In genomic region chr14:99001241-99001640, GRCh38 we compare ENCODE assay signal across 16 cellular contexts.
A peak's percentile ranks its signal among the peaks of the same experiment; 100 is the strongest.
DNase-seq lines count a peak whose midpoint lies in the region; ATAC-seq and TF ChIP-seq lines count a peak whose summit lies in the region.
"Had no signal": no experiment of that assay in that cellular context is flagged by ENCODE, and none has a peak within 500 bp of the region (broad histone marks: within the 10 kb centered on the region; RNA-seq: fewer than 3 reads in every experiment).

No MANE protein-coding gene starts in this region.

- H3K23ac ChIP-seq in neuronal stem cell (ENCODE audit: low read depth, low read length, poor library complexity) = no peak overlapping the region

- no peak overlapping the region for H3K4ac ChIP-seq in neuronal stem cell (ENCODE audit: low read length)

- no peak overlapping the region for H4K8ac ChIP-seq in neuronal stem cell (ENCODE audit: low read depth, low read length)

- POLR2A ChIA-PET in activated CD4-positive, alpha-beta T cell treated with anti-CD3 and anti-CD28 coated beads for 36 hours (lab: Charles Lee) = no interaction called here

- H3K27me3 ChIP-seq in neuronal stem cell (ENCODE audit: control insufficient read depth in 3 of 3, insufficient read depth in 3 of 3, low read depth in 1 of 3, low read length in 3 of 3) = no peaks in the 10 kb centered on the region

- H3K4me1 Mint-ChIP-seq in activated T-cell treated with anti-CD3 and anti-CD28 coated beads, Interleukin-2, amount 50 U/mL, for 4 hours (ENCODE audit: low read depth) = no peaks in the 10 kb centered on the region
- peaks cover 4% of the 10 kb centered on the region for H3K4me1 Mint-ChIP-seq in activated CD4-positive, alpha-beta T cell treated with anti-CD3 and anti-CD28 coated beads for 36 hours
- H3K4me1 Mint-ChIP-seq: B cell had no signal

- H3K36me3 ChIP-seq in neuronal stem cell (replicated peaks in 1 of 2; ENCODE audit: control insufficient read depth in 2 of 2, insufficient read depth in 2 of 2, low read length in 2 of 2) = no peaks in the 10 kb centered on the region

- H3K27ac ChIP-seq in coronary artery = no peak overlapping the region
- no peak overlapping the region for H3K27ac ChIP-seq in neuronal stem cell (replicated peaks; ENCODE audit: low read length)

- H3K9me3 ChIP-seq in neuronal stem cell (replicated peaks in 1 of 2; ENCODE audit: control insufficient read depth in 2 of 2, insufficient read depth in 1 of 2, low read depth in 1 of 2, low read length in 2 of 2) = no peaks in the 10 kb centered on the region

- H3K18ac ChIP-seq in neuronal stem cell (ENCODE audit: low read length) = no peak overlapping the region

- no peak overlapping the region for H2AK5ac ChIP-seq in neuronal stem cell (ENCODE audit: low read depth, low read length)

- ATAC-seq in activated T-cell treated with anti-CD3 and anti-CD28 coated beads, Interleukin-2, amount 50 U/mL, for 4 hours = no peak
- ATAC-seq in activated CD4-positive, alpha-beta T cell treated with anti-CD3 and anti-CD28 coated beads for 36 hours = no peak
- ATAC-seq: GM12878, GM23338 had no signal

- no peaks in the 10 kb centered on the region for H3K9me3 Mint-ChIP-seq in activated T-cell treated with anti-CD3 and anti-CD28 coated beads, Interleukin-2, amount 50 U/mL, for 4 hours
- no peaks in the 10 kb centered on the region for H3K9me3 Mint-ChIP-seq in activated CD4-positive, alpha-beta T cell treated with anti-CD3 and anti-CD28 coated beads for 36 hours (ENCODE audit: low read depth)
- H3K9me3 Mint-ChIP-seq: CD4-positive, alpha-beta T cell; GM23338; H9 had no signal

- H2AFZ ChIP-seq in neuronal stem cell (ENCODE audit: low read length) = peak overlapping the region; percentile 48
- H2AFZ ChIP-seq: GM23338 had no signal

- H2BK15ac ChIP-seq in neuronal stem cell (ENCODE audit: low read length) = no peak overlapping the region

- H3K27ac Mint-ChIP-seq in activated CD4-positive, alpha-beta T cell treated with anti-CD3 and anti-CD28 coated beads for 36 hours = no peak overlapping the region
- H3K27ac Mint-ChIP-seq: B cell; CD4-positive, alpha-beta T cell; GM23338 had no signal

- DNase-seq in Ammon's horn (ENCODE audit: low spot score) (peak; percentile 17), RPMI7951 (ENCODE audit: low read depth) (peak; percentile 78), coronary artery (ENCODE audit: low spot score) (peak; percentile 41), neuronal stem cell (ENCODE audit: low spot score) (no peak), UCSD-AML1 (lab: John Stamatoyannopoulos, UW; ENCODE audit: unreplicated experiment) (no peak)
- DNase-seq in activated T-cell treated with anti-CD3 and anti-CD28 coated beads, Interleukin-2, amount 50 U/mL, for 4 hours = no peak
- no peak for DNase-seq in activated CD4-positive, alpha-beta T cell treated with anti-CD3 and anti-CD28 coated beads for 36 hours
- DNase-seq: 8988T; ACHN; C1 segment of cervical spinal cord; CD4-positive, alpha-beta T cell; DMS79; H9 had no signal

- no peak overlapping the region for H2BK5ac ChIP-seq in neuronal stem cell (ENCODE audit: low read length)

- H3K4me2 ChIP-seq in neuronal stem cell (ENCODE audit: insufficient read depth, low read length, poor library complexity, severe bottlenecking) = no peak overlapping the region

- no peak overlapping the region for H4K91ac ChIP-seq in neuronal stem cell (ENCODE audit: low read depth, low read length, poor library complexity)

- no peak for TF ChIP-seq CTCF in coronary artery (IDR thresholded peaks at IDR 0.05)

- CTCF ChIA-PET in activated CD4-positive, alpha-beta T cell treated with anti-CD3 and anti-CD28 coated beads for 36 hours (lab: Charles Lee) = interaction anchor here (1.6 kb wide), 1 partner anchor 110 kb away, joined by 3 read pairs; no protein-coding TSS in a partner anchor

- intact Hi-C loops in activated CD4-positive, alpha-beta T cell treated with anti-CD3 and anti-CD28 coated beads for 36 hours (cut with DNase I, micrococcal nuclease) = no loop called here

- no peaks in the 10 kb centered on the region for H3K36me3 Mint-ChIP-seq in activated T-cell treated with anti-CD3 and anti-CD28 coated beads, Interleukin-2, amount 50 U/mL, for 4 hours (ENCODE audit: insufficient read depth)
- H3K36me3 Mint-ChIP-seq in activated CD4-positive, alpha-beta T cell treated with anti-CD3 and anti-CD28 coated beads for 36 hours (ENCODE audit: low read depth) = no peaks in the 10 kb centered on the region

- no peak overlapping the region for H2BK120ac ChIP-seq in neuronal stem cell (ENCODE audit: low read depth, low read length)

- no peaks in the 10 kb centered on the region for H3K79me1 ChIP-seq in neuronal stem cell (ENCODE audit: low read depth, low read length)

- no peak overlapping the region for H3K14ac ChIP-seq in neuronal stem cell (ENCODE audit: low read length)

- H3K9ac ChIP-seq in neuronal stem cell (ENCODE audit: low read depth, low read length, poor library complexity) = no peak overlapping the region

- H3K4me3 ChIP-seq in coronary artery (no peak overlapping the region), neuronal stem cell (ENCODE audit: low read length in 2 of 2) (no peak overlapping the region)
- H3K4me3 ChIP-seq: GM12878, GM23338 had no signal

- H2BK12ac ChIP-seq in neuronal stem cell (ENCODE audit: low read length) = no peak overlapping the region

- H3K27me3 Mint-ChIP-seq in activated T-cell treated with anti-CD3 and anti-CD28 coated beads, Interleukin-2, amount 50 U/mL, for 4 hours (ENCODE audit: low read depth) = no peaks in the 10 kb centered on the region
- H3K27me3 Mint-ChIP-seq in activated CD4-positive, alpha-beta T cell treated with anti-CD3 and anti-CD28 coated beads for 36 hours = no peaks in the 10 kb centered on the region
- H3K27me3 Mint-ChIP-seq: B cell; CD4-positive, alpha-beta T cell had no signal

- no CpG with 5 or more reads among the region's 7 CpGs for WGBS in neuronal stem cell (ENCODE audit: extremely low coverage in 2 of 2, insufficient read length in 2 of 2, insufficient replicate concordance in 1 of 2), 2 donors

- no peak overlapping the region for H3K4me3 Mint-ChIP-seq in activated T-cell treated with anti-CD3 and anti-CD28 coated beads, Interleukin-2, amount 50 U/mL, for 4 hours
- H3K4me3 Mint-ChIP-seq in activated CD4-positive, alpha-beta T cell treated with anti-CD3 and anti-CD28 coated beads for 36 hours = no peak overlapping the region
- H3K4me3 Mint-ChIP-seq: B cell; CD4-positive, alpha-beta T cell; GM23338; H9 had no signal

- H3K4me1 ChIP-seq in neuronal stem cell (ENCODE audit: control insufficient read depth in 2 of 2, insufficient read depth in 1 of 2, low read depth in 1 of 2, low read length in 2 of 2) = no peaks in the 10 kb centered on the region

Comparison
In these comparisons a context has a peak if more than half of its experiments do, and no peak if none do; other contexts are left out.
1. DNase-seq: peak in Ammon's horn (single experiment), RPMI7951 (single experiment) and coronary artery (single experiment); none in neuronal stem cell (single experiment), activated T-cell treated with anti-CD3 and anti-CD28 coated beads, Interleukin-2, amount 50 U/mL, for 4 hours (single experiment), UCSD-AML1 (single experiment) and activated CD4-positive, alpha-beta T cell treated with anti-CD3 and anti-CD28 coated beads for 36 hours (single experiment).